Comparison of ENCODE assay signal across 13 cellular contexts in genomic region chr10:84166620-84167288, GRCh38. TPM values are rescaled to one million over a fixed set of nuclear protein-coding genes. Genes with fewer than 3 reads are reported as not detected.
DNase-seq lines count a peak whose midpoint lies in the region; ATAC-seq and TF ChIP-seq lines count a peak whose summit lies in the region.
"Had no signal": no experiment of that assay in that cellular context is flagged by ENCODE, and none has a peak within 500 bp of the region (broad histone marks: within the 10 kb centered on the region; RNA-seq: fewer than 3 reads in every experiment).

No MANE protein-coding gene starts in this region.

- in situ Hi-C loops in GM18951 (cut with MboI; ENCODE audit: low sequenced_read_pairs, unreplicated experiment), result no loop called here

- peaks cover 23% of the 10 kb centered on the region for H3K36me3 Mint-ChIP-seq in stimulated activated memory B cell treated with anti-CD40 and anti-IgM and Interleukin-4, amounts not matched to agents 10 μg/mL and 1 μg/mL and 100 μg/mL, for 72 hours
- H3K36me3 Mint-ChIP-seq in natural killer cell, result no peaks in the 10 kb centered on the region
- H3K36me3 Mint-ChIP-seq: activated naive CD8-positive, alpha-beta T cell treated with anti-CD3 and anti-CD28 coated beads, Interleukin-2, amount 10 ng/mL, durations not matched to agents 7 days and 5 days had no signal

- DNase-seq in natural killer cell (no peak), middle frontal gyrus (ENCODE audit: extremely low spot score, low spot score) (no peak), SW480 (ENCODE audit: low spot score) (no peak)
- DNase-seq: activated naive CD8-positive, alpha-beta T cell treated with anti-CD3 and anti-CD28 coated beads, Interleukin-2, amount 10 ng/mL, durations not matched to agents 7 days and 5 days; MM.1S; NCI-H446 treated with DMSO at 0.1 percent for 48 hours; right cardiac atrium had no signal

- peak; percentile 10 for TF ChIP-seq POLR2A in GM18951 (IDR thresholded peaks at IDR 0.05; ENCODE audit: extremely low read depth, insufficient read depth, insufficient read length)

- peak overlapping the region; percentile 58 for H3K4me3 Mint-ChIP-seq in stimulated activated memory B cell treated with anti-CD40 and anti-IgM and Interleukin-4, amounts not matched to agents 10 μg/mL and 1 μg/mL and 100 μg/mL, for 72 hours
- no peak overlapping the region for H3K4me3 Mint-ChIP-seq in natural killer cell
- H3K4me3 Mint-ChIP-seq: activated naive CD8-positive, alpha-beta T cell treated with anti-CD3 and anti-CD28 coated beads, Interleukin-2, amount 10 ng/mL, durations not matched to agents 7 days and 5 days had no signal

- H3K27me3 Mint-ChIP-seq in stimulated activated memory B cell treated with anti-CD40 and anti-IgM and Interleukin-4, amounts not matched to agents 10 μg/mL and 1 μg/mL and 100 μg/mL, for 72 hours, result peaks cover 19% of the 10 kb centered on the region
- peaks cover 7 to 11% of the 10 kb centered on the region in 2 donors for H3K27me3 Mint-ChIP-seq in natural killer cell (ENCODE audit: low read depth in 2 of 2)

- H3K9me3 Mint-ChIP-seq in stimulated activated memory B cell treated with anti-CD40 and anti-IgM and Interleukin-4, amounts not matched to agents 10 μg/mL and 1 μg/mL and 100 μg/mL, for 72 hours, result peaks cover 4% of the 10 kb centered on the region
- no peaks in the 10 kb centered on the region for H3K9me3 Mint-ChIP-seq in natural killer cell
- H3K9me3 Mint-ChIP-seq: activated naive CD8-positive, alpha-beta T cell treated with anti-CD3 and anti-CD28 coated beads, Interleukin-2, amount 10 ng/mL, durations not matched to agents 7 days and 5 days had no signal

- intact Hi-C loops in natural killer cell (cut with micrococcal nuclease), result no loop called here

- TF ChIP-seq CTCF in natural killer cell (IDR thresholded peaks at IDR 0.05), result no peak

- H3K4me1 Mint-ChIP-seq in stimulated activated memory B cell treated with anti-CD40 and anti-IgM and Interleukin-4, amounts not matched to agents 10 μg/mL and 1 μg/mL and 100 μg/mL, for 72 hours, result peaks cover 28% of the 10 kb centered on the region
- no peaks in the 10 kb centered on the region for H3K4me1 Mint-ChIP-seq in natural killer cell
- H3K4me1 Mint-ChIP-seq: activated naive CD8-positive, alpha-beta T cell treated with anti-CD3 and anti-CD28 coated beads, Interleukin-2, amount 10 ng/mL, durations not matched to agents 7 days and 5 days had no signal

- H3K27ac Mint-ChIP-seq in stimulated activated memory B cell treated with anti-CD40 and anti-IgM and Interleukin-4, amounts not matched to agents 10 μg/mL and 1 μg/mL and 100 μg/mL, for 72 hours, result peak overlapping the region; percentile 81
- no peak overlapping the region for H3K27ac Mint-ChIP-seq in natural killer cell
- H3K27ac Mint-ChIP-seq: activated naive CD8-positive, alpha-beta T cell treated with anti-CD3 and anti-CD28 coated beads, Interleukin-2, amount 10 ng/mL, durations not matched to agents 7 days and 5 days had no signal

- ATAC-seq in HG02610 (IDR thresholded peaks at IDR 0.05; ENCODE audit: unreplicated experiment) (peak; percentile 59), HG03378 (IDR thresholded peaks at IDR 0.05; ENCODE audit: unreplicated experiment) (peak; percentile 70), natural killer cell (no peak)
- ATAC-seq in stimulated activated memory B cell treated with anti-CD40 and anti-IgM and Interleukin-4, amounts not matched to agents 10 μg/mL and 1 μg/mL and 100 μg/mL, for 72 hours, result peak; percentile 68
- ATAC-seq: right cardiac atrium had no signal

RNA-seq across cellular contexts. Expression of gene GPR15LG, which starts 6.8 kb away (rescaled TPM):
- not detected for total RNA-seq in natural killer cell
- total RNA-seq: activated naive CD8-positive, alpha-beta T cell treated with anti-CD3 and anti-CD28 coated beads, Interleukin-2, amount 10 ng/mL, durations not matched to agents 7 days and 5 days; right cardiac atrium had no signal

RNA-seq across cellular contexts. Expression of gene GHITM, which starts 27.4 kb away (rescaled TPM):
- 10 to 100 TPM; 84.3 to 89.3 (median 87.9) TPM for total RNA-seq in natural killer cell

RNA-seq across cellular contexts. Expression of gene CDHR1, which starts 27.6 kb away (rescaled TPM):
- 1 to 10 TPM; 4.0 to 9.5 (median 6.5) TPM for total RNA-seq in natural killer cell

RNA-seq across cellular contexts. Expression of gene LRIT2, which starts 58.6 kb away (rescaled TPM):
- not detected for total RNA-seq in natural killer cell
- total RNA-seq: activated naive CD8-positive, alpha-beta T cell treated with anti-CD3 and anti-CD28 coated beads, Interleukin-2, amount 10 ng/mL, durations not matched to agents 7 days and 5 days; mucosa of gallbladder; right cardiac atrium; suprapubic skin had no signal

Comparison
In these comparisons a context has a peak if more than half of its experiments do, and no peak if none do; other contexts are left out.
1. ATAC-seq: peak in HG02610 (single experiment), HG03378 (single experiment) and stimulated activated memory B cell treated with anti-CD40 and anti-IgM and Interleukin-4, amounts not matched to agents 10 μg/mL and 1 μg/mL and 100 μg/mL, for 72 hours (single experiment); none in natural killer cell (0 of 3).